Comparison of ENCODE assay signal across 12 cellular contexts in the genomic region with DNA sequence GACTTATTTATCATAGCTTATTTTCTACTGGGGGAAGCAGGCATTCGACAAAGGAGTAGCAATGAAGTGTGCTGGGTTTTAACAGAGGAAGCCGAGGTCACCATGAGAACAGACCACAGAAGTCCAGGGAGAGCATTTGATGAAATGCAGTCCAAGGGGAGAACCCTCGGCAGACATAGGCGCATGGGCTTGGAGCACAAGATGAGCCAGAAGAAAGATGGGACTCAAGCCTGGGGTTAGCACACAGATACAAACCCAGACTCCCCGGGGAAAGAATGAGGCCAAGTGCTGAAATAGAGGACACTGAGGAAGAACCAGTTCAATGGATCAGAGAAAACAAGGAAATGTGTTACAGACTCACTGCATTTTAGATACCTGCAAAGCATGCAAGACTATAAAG.
DNase-seq lines count a peak whose midpoint lies in the region; ATAC-seq and TF ChIP-seq lines count a peak whose summit lies in the region.
"Had no signal": no experiment of that assay in that cellular context is flagged by ENCODE, and none has a peak within 500 bp of the region (broad histone marks: within the 10 kb centered on the region; RNA-seq: fewer than 3 reads in every experiment).

No MANE protein-coding gene starts in this region.

- peaks cover 36% of the 10 kb centered on the region for H3K4me1 ChIP-seq in PC-9 (replicated peaks; ENCODE audit: insufficient read depth)
- H3K4me1 ChIP-seq: uterus had no signal

- peak overlapping the region; percentile 70 for H3K27ac Mint-ChIP-seq in endothelial cell (ENCODE audit: unreplicated experiment)
- peak overlapping the region; percentile 44 for H3K27ac Mint-ChIP-seq in stimulated activated naive B cell treated with anti-CD40 and anti-IgM and Interleukin-4, amounts not matched to agents 10 μg/mL and 1 μg/mL and 100 μg/mL, for 72 hours

- no peak for ATAC-seq in stimulated activated naive B cell treated with anti-CD40 and anti-IgM and Interleukin-4, amounts not matched to agents 10 μg/mL and 1 μg/mL and 100 μg/mL, for 72 hours (replicated peaks)

- H3K4me2 ChIP-seq in SU-DHL-6 (ENCODE audit: low read depth, low read length, poor library complexity, severe bottlenecking) (peak overlapping the region; percentile 57), PC-9 (no peak overlapping the region)

- peaks cover 44% of the 10 kb centered on the region for H3K36me3 Mint-ChIP-seq in endothelial cell (ENCODE audit: low read depth, unreplicated experiment)
- H3K36me3 Mint-ChIP-seq in stimulated activated naive B cell treated with anti-CD40 and anti-IgM and Interleukin-4, amounts not matched to agents 10 μg/mL and 1 μg/mL and 100 μg/mL, for 72 hours, result peaks cover 30 to 41% of the 10 kb centered on the region in 2 donors

- peaks cover 78% of the 10 kb centered on the region for H3K4me1 Mint-ChIP-seq in endothelial cell (ENCODE audit: unreplicated experiment)
- H3K4me1 Mint-ChIP-seq in stimulated activated naive B cell treated with anti-CD40 and anti-IgM and Interleukin-4, amounts not matched to agents 10 μg/mL and 1 μg/mL and 100 μg/mL, for 72 hours, result peaks cover 63 to 76% of the 10 kb centered on the region in 2 donors

- H3K27ac ChIP-seq in SU-DHL-6 (ENCODE audit: low read depth, low read length), result peak overlapping the region; percentile 40; the same call in 1 of the 2 replicates
- H3K27ac ChIP-seq in PC-9, result no peak overlapping the region
- H3K27ac ChIP-seq: cardiac muscle cell, esophagus squamous epithelium, uterus had no signal

- no TSS peak for BruUV-seq in PC-9 (replicated peaks; lab: Mats Ljungman, UMichigan)

- H3K27me3 ChIP-seq in SU-DHL-6 (ENCODE audit: low read length) (no peaks in the 10 kb centered on the region), PC-9 (ENCODE audit: insufficient read depth, low read depth) (no peaks in the 10 kb centered on the region)
- H3K27me3 ChIP-seq: cardiac muscle cell, esophagus squamous epithelium, uterus had no signal

- intact Hi-C loops in PC-9 (cut with micrococcal nuclease; ENCODE audit: unreplicated experiment), result no loop called here

- no peaks in the 10 kb centered on the region for H3K9me3 ChIP-seq in SU-DHL-6 (ENCODE audit: insufficient read depth, low read length)
- H3K9me3 ChIP-seq in PC-9 (ENCODE audit: insufficient read depth, low read depth), result no peaks in the 10 kb centered on the region
- H3K9me3 ChIP-seq: esophagus squamous epithelium, uterus had no signal

- H2AFZ ChIP-seq in SU-DHL-6 (ENCODE audit: low read depth, low read length, severe bottlenecking) (no peak overlapping the region), PC-9 (no peak overlapping the region)

- H3K27me3 Mint-ChIP-seq in endothelial cell (ENCODE audit: unreplicated experiment), result peaks cover 13% of the 10 kb centered on the region
- H3K27me3 Mint-ChIP-seq in stimulated activated naive B cell treated with anti-CD40 and anti-IgM and Interleukin-4, amounts not matched to agents 10 μg/mL and 1 μg/mL and 100 μg/mL, for 72 hours, result no peaks in the 10 kb centered on the region

- H3K4me3 Mint-ChIP-seq in endothelial cell (ENCODE audit: unreplicated experiment), result peak overlapping the region; percentile 78
- no peak overlapping the region for H3K4me3 Mint-ChIP-seq in stimulated activated naive B cell treated with anti-CD40 and anti-IgM and Interleukin-4, amounts not matched to agents 10 μg/mL and 1 μg/mL and 100 μg/mL, for 72 hours

- CTCF ChIA-PET in PC-9 (lab: Charles Lee), result no interaction called here

- H3F3A ChIP-seq in SU-DHL-6 (ENCODE audit: insufficient read depth), result peaks cover 25% of the 10 kb centered on the region; the same call in 1 of the 2 replicates
- H3F3A ChIP-seq in PC-9 (ENCODE audit: insufficient read depth, low read depth), result peaks cover 42% of the 10 kb centered on the region

- TF ChIP-seq CTCF in SU-DHL-6 (IDR thresholded peaks at IDR 0.05; ENCODE audit: insufficient read depth, low read length, poor library complexity, severe bottlenecking), result no peak
- TF ChIP-seq CTCF in endothelial cell (IDR thresholded peaks at IDR 0.05; ENCODE audit: unreplicated experiment), result no peak
- no peak for TF ChIP-seq CTCF in PC-9 (conservative IDR thresholded peaks at IDR 0.05)

- peak; percentile 21 for DNase-seq in activated T-cell treated with anti-CD3 and anti-CD28 coated beads, Interleukin-2, amount 50 U/mL, for 1 hour
- no peak for DNase-seq in activated T-cell treated with anti-CD3 and anti-CD28 coated beads, Interleukin-2, amount 50 U/mL, for 48 hours
- DNase-seq in endothelial cell (ENCODE audit: low spot score) (no peak), GDM1 (lab: John Stamatoyannopoulos, UW) (no peak), NCI-H2107 (lab: John Stamatoyannopoulos, UW) (no peak), PC-9 (no peak)
- DNase-seq in stimulated activated naive B cell treated with anti-CD40 and anti-IgM and Interleukin-4, amounts not matched to agents 10 μg/mL and 1 μg/mL and 100 μg/mL, for 72 hours, result no peak
- DNase-seq: esophagus squamous epithelium, NCI-H2171 treated with DMSO at 0.1 percent for 48 hours, uterus had no signal

- H3K4me3 ChIP-seq in SU-DHL-6 (ENCODE audit: insufficient read depth, low read length, poor library complexity, severe bottlenecking) (no peak overlapping the region), PC-9 (no peak overlapping the region)
- H3K4me3 ChIP-seq: cardiac muscle cell, esophagus squamous epithelium, uterus had no signal

- H3K79me2 ChIP-seq in SU-DHL-6 (ENCODE audit: insufficient read depth, low read length), result peaks cover 100% of the 10 kb centered on the region
- H3K79me2 ChIP-seq in PC-9 (ENCODE audit: low read depth), result peaks cover 98% of the 10 kb centered on the region

- H3K36me3 ChIP-seq in SU-DHL-6 (ENCODE audit: low read length) (peaks cover 23% of the 10 kb centered on the region), PC-9 (ENCODE audit: low read depth) (peaks cover 21% of the 10 kb centered on the region)
- H3K36me3 ChIP-seq: cardiac muscle cell, uterus had no signal

- H4K20me1 ChIP-seq in SU-DHL-6 (ENCODE audit: low read depth, low read length) (peaks cover 38% of the 10 kb centered on the region), PC-9 (ENCODE audit: insufficient read depth) (peaks cover 42% of the 10 kb centered on the region; the same call in 1 of the 2 replicates)

- no peaks in the 10 kb centered on the region for H3K9me3 Mint-ChIP-seq in endothelial cell (ENCODE audit: unreplicated experiment)
- peaks cover 7% of the 10 kb centered on the region in 2 donors for H3K9me3 Mint-ChIP-seq in stimulated activated naive B cell treated with anti-CD40 and anti-IgM and Interleukin-4, amounts not matched to agents 10 μg/mL and 1 μg/mL and 100 μg/mL, for 72 hours

- H3K9ac ChIP-seq in SU-DHL-6 (ENCODE audit: low read length), result no peak overlapping the region

- H3K9me2 ChIP-seq in SU-DHL-6 (replicated peaks; ENCODE audit: insufficient read depth, low read length) (no peaks in the 10 kb centered on the region), PC-9 (ENCODE audit: insufficient read depth) (no peaks in the 10 kb centered on the region)

- POLR2A ChIA-PET in PC-9 (lab: Charles Lee; ENCODE audit: unreplicated experiment), result no interaction called here
